In genomic region chr16:68040506-68041288, GRCh38 we compare ENCODE assay signal across 8 cellular contexts. TPM values are rescaled to one million over a fixed set of nuclear protein-coding genes. Genes with fewer than 3 reads are reported as not detected.
DNase-seq lines count a peak whose midpoint lies in the region; ATAC-seq and TF ChIP-seq lines count a peak whose summit lies in the region.

No MANE protein-coding gene starts in this region.

- DNase-seq in ELF-1 (ENCODE audit: low read depth, low spot score) (peak; percentile 92), NCI-H1930 (lab: John Stamatoyannopoulos, UW) (peak; percentile 25 to 46), T1000 (lab: John Stamatoyannopoulos, UW) (peak; percentile 14), anterior cingulate cortex (lab: John Stamatoyannopoulos, UW) (peak in 54 of 58 donors; percentile 3 to 82 (median 50)), right cardiac atrium (peak; percentile 81 to 92 (median 91)), gastrocnemius medialis (peak; percentile 58 to 81)

- H3K4me1 ChIP-seq in right cardiac atrium (ENCODE audit: control insufficient read depth, insufficient read depth, low read length) (no peaks in the 10 kb centered on the region), gastrocnemius medialis (peaks cover 3 to 5% of the 10 kb centered on the region in 2 donors)

- no peaks in the 10 kb centered on the region for H3K9me3 ChIP-seq in right cardiac atrium (ENCODE audit: control insufficient read depth, low read length)
- no peaks in the 10 kb centered on the region for H3K9me3 ChIP-seq in gastrocnemius medialis

- TF ChIP-seq POLR2A in gastrocnemius medialis (IDR thresholded peaks at IDR 0.05) = no peak

- no peak overlapping the region for H3K27ac ChIP-seq in right cardiac atrium (ENCODE audit: low read length)
- H3K27ac ChIP-seq in gastrocnemius medialis = peak overlapping the region in 3 of 4 donors; percentile 19 to 30 (median 28)

- H3K27me3 ChIP-seq in right cardiac atrium (ENCODE audit: control insufficient read depth, insufficient read depth) (no peaks in the 10 kb centered on the region), gastrocnemius medialis (no peaks in the 10 kb centered on the region)

- H3K36me3 ChIP-seq in gastrocnemius medialis = no peaks in the 10 kb centered on the region

- intact Hi-C loops in right cardiac atrium (cut with DNase I) (loop anchor here in 2 of 4 donors (5.0 to 10.0 kb wide), 3 partner anchors 56 to 226 kb away; partner anchors contain the start of gene DPEP3 (in 1 of the 2)), gastrocnemius medialis (cut with DNase I; ENCODE audit: low total_unique reads) (loop anchor here (1.0 to 5.0 kb wide), 4 partner anchors 47 to 368 kb away; partner anchors contain the start of gene NRN1L)

- ATAC-seq in HG02642 (IDR thresholded peaks at IDR 0.05; ENCODE audit: poor library complexity, unreplicated experiment) = peak; percentile 86
- ATAC-seq in right cardiac atrium = peak; percentile 93 to 94
- peak; percentile 79 to 87 for ATAC-seq in gastrocnemius medialis
- ATAC-seq in HG03469 (IDR thresholded peaks at IDR 0.05; ENCODE audit: unreplicated experiment) = no peak

- H3K4me3 ChIP-seq in right cardiac atrium (ENCODE audit: low read length) (no peak overlapping the region), gastrocnemius medialis (no peak overlapping the region)

- in situ Hi-C loops in gastrocnemius medialis (cut with MboI; ENCODE audit: low sequenced_read_pairs in 4 of 4) = loop anchor here (10.0 to 25.0 kb wide), 4 partner anchors 46 to 353 kb away; partner anchors contain the start of genes DPEP2 (in 1 of the 4), RANBP10 (in 1 of the 4) and TSNAXIP1 (in 1 of the 4)

- WGBS in right cardiac atrium = 64% methylated on average over 14 of the region's 14 CpGs

- peak; percentile 79 to 95 (median 92) for TF ChIP-seq CTCF in gastrocnemius medialis (IDR thresholded peaks at IDR 0.05 in 4 of 5, conservative IDR thresholded peaks at IDR 0.05 in 1 of 5)

RNA-seq across cellular contexts. Expression of gene DUS2, which starts 17.6 kb away (rescaled TPM):
- 1 to 10 TPM; 5.1 to 9.5 (median 6.8) TPM for total RNA-seq in right cardiac atrium
- polyA plus RNA-seq in right cardiac atrium = 4.3 TPM
- 1 to 10 TPM; 4.5 to 9.6 (median 7.1) TPM for total RNA-seq in gastrocnemius medialis

RNA-seq across cellular contexts. Expression of gene DDX28, which starts 17.7 kb away (rescaled TPM):
- total RNA-seq in right cardiac atrium = 1 to 10 TPM; 6.7 to 7.8 (median 7.4) TPM
- 8.4 TPM for polyA plus RNA-seq in right cardiac atrium
- total RNA-seq in gastrocnemius medialis = 10 to 100 TPM in 2 of 4 donors, 1 to 10 TPM in 2; 6.2 to 16.1 (median 10.4) TPM

RNA-seq across cellular contexts. Expression of gene DPEP2NB, which starts 25.0 kb away (rescaled TPM):
- total RNA-seq in right cardiac atrium (not detected), gastrocnemius medialis (not detected)
- polyA plus RNA-seq in right cardiac atrium = not detected

RNA-seq across cellular contexts. Expression of gene DPEP2, which starts 41.4 kb away (rescaled TPM):
- total RNA-seq in right cardiac atrium (1 to 10 TPM; 1.2 to 2.7 (median 1.8) TPM), gastrocnemius medialis (under 1 TPM in 2 of 4 donors, not detected in 2; 0.26 to 0.38 TPM)
- polyA plus RNA-seq in right cardiac atrium = 1.5 TPM

RNA-seq across cellular contexts. Expression of gene NFATC3, which starts 44.5 kb away (rescaled TPM):
- total RNA-seq in right cardiac atrium (10 to 100 TPM; 28.7 to 34.7 (median 33.6) TPM), gastrocnemius medialis (10 to 100 TPM; 47.9 to 72.7 (median 70.7) TPM)
- polyA plus RNA-seq in right cardiac atrium = 8.1 TPM

Comparison
In these comparisons a context has a peak if more than half of its experiments do, and no peak if none do; other contexts are left out.
1. DNase-seq: peak in every context shown above with its lines; median percentile 92 in ELF-1; 91 in right cardiac atrium; 70 in gastrocnemius medialis; 50 in anterior cingulate cortex; 36 in NCI-H1930; 14 in T1000.